1 cellular context compared by ENCODE assay signal in genomic region chr5:83470516-83470915, GRCh38.
TF ChIP-seq lines count a peak whose summit lies in the region.

No MANE protein-coding gene starts in this region.

TF ChIP-seq in HepG2, 621 proteins besides CTCF, POLR2A, EP300 and RAD21 (continues in another document):
- no peak for TF ChIP-seq PHF21A (CRISPR knock-in tag; IDR thresholded peaks at IDR 0.05)
- TF ChIP-seq ZNF24 (IDR thresholded peaks at IDR 0.05) = no peak
- no peak for TF ChIP-seq HBP1 (CRISPR knock-in tag; IDR thresholded peaks at IDR 0.05; ENCODE audit: low read depth)
- TF ChIP-seq MNT (IDR thresholded peaks at IDR 0.05) = no peak
- peak; percentile 78 for TF ChIP-seq BCL6 (CRISPR knock-in tag; IDR thresholded peaks at IDR 0.05)
- no peak for TF ChIP-seq GLMP (CRISPR knock-in tag; IDR thresholded peaks at IDR 0.05; ENCODE audit: borderline replicate concordance)
- no peak for TF ChIP-seq NR3C1 (CRISPR knock-in tag; IDR thresholded peaks at IDR 0.05)
- TF ChIP-seq KLF12 (CRISPR knock-in tag; IDR thresholded peaks at IDR 0.05; ENCODE audit: borderline replicate concordance) = no peak
- TF ChIP-seq ZNF33B (CRISPR knock-in tag; IDR thresholded peaks at IDR 0.05) = no peak
- peak; percentile 40; the same call in 1 of the 2 replicates for TF ChIP-seq HMG20A (CRISPR knock-in tag; IDR thresholded peaks at IDR 0.05; ENCODE audit: borderline replicate concordance)
- no peak for TF ChIP-seq POLR2AphosphoS5 (IDR thresholded peaks at IDR 0.05; ENCODE audit: low read depth, low read length)
- no peak for TF ChIP-seq KDM5B (CRISPR knock-in tag; IDR thresholded peaks at IDR 0.05; ENCODE audit: borderline replicate concordance)
- peak; percentile 27; the same call in 1 of the 2 replicates for TF ChIP-seq HNF4A (CRISPR knock-in tag; IDR thresholded peaks at IDR 0.05)
- no peak for TF ChIP-seq ZNF335 (CRISPR knock-in tag; IDR thresholded peaks at IDR 0.05)
- peak; percentile 67 for TF ChIP-seq FOXA3 (CRISPR knock-in tag; IDR thresholded peaks at IDR 0.05)
- no peak for TF ChIP-seq ZNF530 (CRISPR knock-in tag; IDR thresholded peaks at IDR 0.05; ENCODE audit: low read depth)
- TF ChIP-seq SP4 (CRISPR knock-in tag; IDR thresholded peaks at IDR 0.05) = no peak
- no peak for TF ChIP-seq NONO (IDR thresholded peaks at IDR 0.05)
- no peak for TF ChIP-seq NONO (CRISPR knock-in tag; conservative IDR thresholded peaks at IDR 0.05)
- TF ChIP-seq ZNF710 (CRISPR knock-in tag; IDR thresholded peaks at IDR 0.05; ENCODE audit: borderline replicate concordance) = no peak
- peak; percentile 68 for TF ChIP-seq ARID5B (CRISPR knock-in tag; IDR thresholded peaks at IDR 0.05)
- TF ChIP-seq ATF6 (CRISPR knock-in tag; conservative IDR thresholded peaks at IDR 0.05) = no peak
- TF ChIP-seq ZNF12 (CRISPR knock-in tag; IDR thresholded peaks at IDR 0.05) = no peak
- TF ChIP-seq SOX6 (IDR thresholded peaks at IDR 0.05) = no peak
- TF ChIP-seq SOX6 (CRISPR knock-in tag; IDR thresholded peaks at IDR 0.05) = peak; percentile 71
- no peak for TF ChIP-seq ZBTB33 (CRISPR knock-in tag; IDR thresholded peaks at IDR 0.05)
- no peak for TF ChIP-seq HNF4G (IDR thresholded peaks at IDR 0.05; ENCODE audit: borderline replicate concordance, low read depth, low read length)
- TF ChIP-seq HNF4G (CRISPR knock-in tag; IDR thresholded peaks at IDR 0.05; ENCODE audit: borderline replicate concordance, low read depth) = no peak
- TF ChIP-seq KLF9 (CRISPR knock-in tag; IDR thresholded peaks at IDR 0.05; ENCODE audit: low read depth) = no peak
- TF ChIP-seq ZNF589 (CRISPR knock-in tag; conservative IDR thresholded peaks at IDR 0.05) = no peak
- TF ChIP-seq FLYWCH1 (CRISPR knock-in tag; IDR thresholded peaks at IDR 0.05) = no peak
- no peak for TF ChIP-seq ZFP62 (CRISPR knock-in tag; IDR thresholded peaks at IDR 0.05)
- no peak for TF ChIP-seq REST (IDR thresholded peaks at IDR 0.05; ENCODE audit: borderline replicate concordance in 1 of 2, low read depth in 1 of 2, low read length in 2 of 2)
- no peak for TF ChIP-seq RERE (CRISPR knock-in tag; IDR thresholded peaks at IDR 0.05; ENCODE audit: low read depth)
